ENCODE assay signal across 1 cellular context in genomic region chr6:159633196-159633595, GRCh38.
TF ChIP-seq lines count a peak whose summit lies in the region.

No MANE protein-coding gene starts in this region.

TF ChIP-seq in K562, 482 proteins besides CTCF, POLR2A, EP300 and RAD21 (continued from another document):
- peak; percentile 29 for TF ChIP-seq CTCFL (IDR thresholded peaks at IDR 0.05; ENCODE audit: borderline replicate concordance, insufficient read depth, low read depth, low read length, poor library complexity, severe bottlenecking)
